16 cellular contexts compared by ENCODE assay signal in the genomic region with DNA sequence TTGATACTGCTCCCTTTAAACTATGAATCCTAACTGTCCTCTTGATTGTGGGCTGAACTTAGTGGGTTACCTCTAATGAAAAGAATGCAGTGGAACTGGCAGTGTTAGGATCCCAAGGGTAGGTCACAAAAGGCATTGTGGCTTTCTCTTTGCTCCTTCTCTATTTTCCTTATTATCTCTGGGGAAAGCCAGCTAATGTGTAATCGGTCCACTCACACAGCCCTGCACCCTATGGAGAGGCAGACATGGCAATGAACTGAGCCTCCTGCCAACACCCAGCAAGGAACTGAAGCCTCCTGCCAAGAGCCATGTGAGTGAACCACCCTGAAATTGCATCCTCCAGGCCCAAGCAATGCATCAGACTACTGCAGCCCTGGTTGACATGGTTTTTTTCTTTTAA. TPM values are rescaled to one million over a fixed set of nuclear protein-coding genes. Genes with fewer than 3 reads are reported as not detected.
DNase-seq lines count a peak whose midpoint lies in the region; ATAC-seq and TF ChIP-seq lines count a peak whose summit lies in the region.
"Had no signal": no experiment of that assay in that cellular context is flagged by ENCODE, and none has a peak within 500 bp of the region (broad histone marks: within the 10 kb centered on the region; RNA-seq: fewer than 3 reads in every experiment).

No MANE protein-coding gene starts in this region.

- no peak for TF ChIP-seq CTCF in WTC11 (IDR thresholded peaks at IDR 0.05)

- CTCF ChIA-PET in WTC11 (lab: Charles Lee): interaction anchor here (1.2 kb wide), 1 partner anchor 73 kb away, joined by 4 read pairs; no protein-coding TSS in a partner anchor

- POLR2A ChIA-PET in WTC11 (lab: Charles Lee): no interaction called here

- no peak for ATAC-seq in WTC11
- no peak for ATAC-seq in GM21423 (IDR thresholded peaks at IDR 0.05; ENCODE audit: unreplicated experiment)
- no peak for ATAC-seq in stimulated activated naive CD8-positive, alpha-beta T cell treated with anti-CD3 and anti-CD28 coated beads, Interleukin-15, amount 100 ng/mL, for 72 hours
- ATAC-seq in HG03378 (IDR thresholded peaks at IDR 0.05; ENCODE audit: unreplicated experiment): no peak
- ATAC-seq: activated CD8-positive, alpha-beta T cell treated with anti-CD3 and anti-CD28 coated beads, Interleukin-2, amount 10 ng/mL, durations not matched to agents 7 days and 5 days; Right ventricle myocardium inferior had no signal

- H3K4me1 Mint-ChIP-seq in WTC11: peaks cover 7% of the 10 kb centered on the region
- no peaks in the 10 kb centered on the region for H3K4me1 Mint-ChIP-seq in stimulated activated naive CD8-positive, alpha-beta T cell treated with anti-CD3 and anti-CD28 coated beads, Interleukin-15, amount 100 ng/mL, for 72 hours
- H3K4me1 Mint-ChIP-seq: CD4-positive, alpha-beta memory T cell had no signal

- H3K4me3 Mint-ChIP-seq in WTC11: no peak overlapping the region
- no peak overlapping the region for H3K4me3 Mint-ChIP-seq in stimulated activated naive CD8-positive, alpha-beta T cell treated with anti-CD3 and anti-CD28 coated beads, Interleukin-15, amount 100 ng/mL, for 72 hours
- H3K4me3 Mint-ChIP-seq: activated CD8-positive, alpha-beta T cell treated with anti-CD3 and anti-CD28 coated beads, Interleukin-2, amount 10 ng/mL, durations not matched to agents 7 days and 5 days; brain; CD4-positive, alpha-beta memory T cell had no signal

- H3K27me3 Mint-ChIP-seq in WTC11 (ENCODE audit: low read depth): no peaks in the 10 kb centered on the region
- peaks cover 17% of the 10 kb centered on the region for H3K27me3 Mint-ChIP-seq in stimulated activated naive CD8-positive, alpha-beta T cell treated with anti-CD3 and anti-CD28 coated beads, Interleukin-15, amount 100 ng/mL, for 72 hours

- no peaks in the 10 kb centered on the region for H3K36me3 Mint-ChIP-seq in WTC11
- H3K36me3 Mint-ChIP-seq: brain; CD4-positive, alpha-beta memory T cell had no signal

- peak; percentile 68 for DNase-seq in HK-2 (ENCODE audit: unreplicated experiment)
- DNase-seq in WTC11 (ENCODE audit: low spot score): no peak
- peak; percentile 65 for DNase-seq in fibroblast of peridontal ligament (ENCODE audit: extremely low read depth)
- peak; percentile 28 for DNase-seq in smooth muscle cell of the brain vasculature (ENCODE audit: low read depth, low spot score)
- no peak for DNase-seq in stimulated activated naive CD8-positive, alpha-beta T cell treated with anti-CD3 and anti-CD28 coated beads, Interleukin-15, amount 100 ng/mL, for 72 hours
- DNase-seq: activated CD8-positive, alpha-beta T cell treated with anti-CD3 and anti-CD28 coated beads, Interleukin-2, amount 10 ng/mL, durations not matched to agents 7 days and 5 days; activated effector memory CD4-positive, alpha-beta T cell treated with Interleukin-2 at 50 U/mL for 16 hours; CD4-positive, alpha-beta memory T cell; mesenchymal stem cell; NCI-H1092 treated with DMSO at 0.1 percent for 48 hours; nucleus accumbens; T1000 had no signal

- H3K9me3 Mint-ChIP-seq in WTC11: no peaks in the 10 kb centered on the region
- H3K9me3 Mint-ChIP-seq in stimulated activated naive CD8-positive, alpha-beta T cell treated with anti-CD3 and anti-CD28 coated beads, Interleukin-15, amount 100 ng/mL, for 72 hours: no peaks in the 10 kb centered on the region
- H3K9me3 Mint-ChIP-seq: brain; CD4-positive, alpha-beta memory T cell had no signal

- no peak overlapping the region for H3K27ac Mint-ChIP-seq in WTC11
- no peak overlapping the region for H3K27ac Mint-ChIP-seq in stimulated activated naive CD8-positive, alpha-beta T cell treated with anti-CD3 and anti-CD28 coated beads, Interleukin-15, amount 100 ng/mL, for 72 hours
- H3K27ac Mint-ChIP-seq: activated CD8-positive, alpha-beta T cell treated with anti-CD3 and anti-CD28 coated beads, Interleukin-2, amount 10 ng/mL, durations not matched to agents 7 days and 5 days; brain; CD4-positive, alpha-beta memory T cell had no signal

TF ChIP-seq in WTC11, 78 proteins besides CTCF, POLR2A, EP300 and RAD21:
- 0 out of 2 replicates have a peak, but pooled peaks have one; percentile 13 for TF ChIP-seq ZNF423 (CRISPR knock-in tag; IDR thresholded peaks at IDR 0.05)
- TF ChIP-seq NFATC4 (CRISPR knock-in tag; IDR thresholded peaks at IDR 0.05): no peak

RNA-seq across cellular contexts. Expression of gene ZNF133, which starts 24.6 kb away (rescaled TPM):
- 13.9 to 16.2 TPM (median 14.7 TPM) in 3 replicates for total RNA-seq in WTC11 (2021)

Comparison
In these comparisons a context has a peak if more than half of its experiments do, and no peak if none do; other contexts are left out.
1. DNase-seq: peak in HK-2 (single experiment), fibroblast of peridontal ligament (single experiment) and smooth muscle cell of the brain vasculature (single experiment); none in WTC11 (single experiment) and stimulated activated naive CD8-positive, alpha-beta T cell treated with anti-CD3 and anti-CD28 coated beads, Interleukin-15, amount 100 ng/mL, for 72 hours (0 of 2).